ENCODE assay signal across 8 cellular contexts in genomic region chr10:131901181-131901829, GRCh38. TPM values are rescaled to one million over a fixed set of nuclear protein-coding genes. Genes with fewer than 3 reads are reported as not detected.
DNase-seq lines count a peak whose midpoint lies in the region; ATAC-seq, FAIRE-seq and TF ChIP-seq lines count a peak whose summit lies in the region.

No MANE protein-coding gene starts in this region.

- H3K9ac ChIP-seq in HUES48 (ENCODE audit: low read depth, low read length) (peak overlapping the region; percentile 69), endothelial cell of umbilical vein (replicated peaks; ENCODE audit: extremely low read depth, insufficient read depth, low read length) (peak overlapping the region; percentile 84)

- H3K4me1 Mint-ChIP-seq in activated CD4-positive, alpha-beta T cell treated with anti-CD3 and anti-CD28 coated beads, Interleukin-2, amount 10 ng/mL, durations not matched to agents 7 days and 5 days = peaks cover 62% of the 10 kb centered on the region

- no peaks in the 10 kb centered on the region for H3K9me2 ChIP-seq in DOHH2 (replicated peaks; ENCODE audit: control insufficient read depth, low read length)

- H3K4me3 Mint-ChIP-seq in activated CD4-positive, alpha-beta T cell treated with anti-CD3 and anti-CD28 coated beads, Interleukin-2, amount 10 ng/mL, durations not matched to agents 7 days and 5 days = peak overlapping the region; percentile 91

- H4K20me1 ChIP-seq in DOHH2 (ENCODE audit: control insufficient read depth, insufficient read depth, low read depth, low read length) = peaks cover 27% of the 10 kb centered on the region
- peaks cover 2% of the 10 kb centered on the region for H4K20me1 ChIP-seq in endothelial cell of umbilical vein (replicated peaks; ENCODE audit: control insufficient read depth, extremely low read depth, insufficient read depth, low read length)

- H3K79me2 ChIP-seq in DOHH2 (ENCODE audit: control insufficient read depth, low read length) = peaks cover 53% of the 10 kb centered on the region
- peaks cover 50% of the 10 kb centered on the region for H3K79me2 ChIP-seq in endothelial cell of umbilical vein (ENCODE audit: control insufficient read depth, insufficient read depth, low read length)

- 0% methylated on average over 6 to 8 of the region's 83 CpGs for WGBS in thyroid gland, 2 donors

- peak; percentile 54 for DNase-seq in activated CD4-positive, alpha-beta T cell treated with anti-CD3 and anti-CD28 coated beads, Interleukin-2, amount 10 ng/mL, durations not matched to agents 7 days and 5 days
- DNase-seq in endothelial cell of umbilical vein (ENCODE audit: low read depth, low spot score) (peak; percentile 43), thyroid gland (peak; percentile 66 to 70), DMS153 treated with DMSO at 0.1 percent for 48 hours (lab: John Stamatoyannopoulos, UW; ENCODE audit: unreplicated experiment) (no peak)

- H3K4me2 ChIP-seq in DOHH2 (ENCODE audit: low read length) (peak overlapping the region; percentile 82), endothelial cell of umbilical vein (ENCODE audit: insufficient read depth, low read length) (peak overlapping the region; percentile 99)

- BruUV-seq in endothelial cell of umbilical vein (replicated peaks; lab: Mats Ljungman, UMichigan) = no TSS peak

- TF ChIP-seq CTCF in DOHH2 (IDR thresholded peaks at IDR 0.05; ENCODE audit: low read depth, low read length, poor library complexity, severe bottlenecking) (no peak), endothelial cell of umbilical vein (IDR thresholded peaks at IDR 0.05; ENCODE audit: extremely low read depth in 1 of 2, insufficient read depth in 1 of 2, low read depth in 1 of 2, low read length in 2 of 2) (no peak), thyroid gland (IDR thresholded peaks at IDR 0.05) (no peak)

- peak overlapping the region; percentile 48 for H2AFZ ChIP-seq in endothelial cell of umbilical vein (ENCODE audit: low read depth, low read length)

- peak; percentile 22 for ATAC-seq in GM21447 (IDR thresholded peaks at IDR 0.05; ENCODE audit: unreplicated experiment)

- CTCF ChIA-PET in activated CD4-positive, alpha-beta T cell treated with anti-CD3 and anti-CD28 coated beads, Interleukin-2, amount 10 ng/mL, durations not matched to agents 7 days and 5 days (lab: Charles Lee) = interaction anchor here (1.1 to 2.5 kb wide), 2 partner anchors 16 to 121 kb away, joined by 3 to 8 read pairs; no protein-coding TSS in a partner anchor
- CTCF ChIA-PET in endothelial cell of umbilical vein (lab: Charles Lee) = interaction anchor here (1.0 to 6.9 kb wide), 6 partner anchors 15 to 122 kb away, joined by 3 to 64 read pairs (median 11); no protein-coding TSS in a partner anchor

- H3K27me3 ChIP-seq in DOHH2 (ENCODE audit: control insufficient read depth, low read length) (peaks cover 17% of the 10 kb centered on the region), HUES48 (ENCODE audit: control insufficient read depth, insufficient read depth, low read length) (no peaks in the 10 kb centered on the region), endothelial cell of umbilical vein (ENCODE audit: control insufficient read depth in 2 of 2, insufficient read depth in 2 of 2, low read length in 2 of 2) (peaks cover 12 to 18% of the 10 kb centered on the region in 2 experiments), mononuclear cell (ENCODE audit: insufficient read depth, low read length) (no peaks in the 10 kb centered on the region), thyroid gland (no peaks in the 10 kb centered on the region)

- peaks cover 30% of the 10 kb centered on the region for H3K36me3 ChIP-seq in DOHH2 (ENCODE audit: control insufficient read depth, low read length)
- H3K36me3 ChIP-seq in HUES48 (ENCODE audit: control insufficient read depth, insufficient read depth, low read length) = peaks cover 10% of the 10 kb centered on the region
- H3K36me3 ChIP-seq in endothelial cell of umbilical vein (ENCODE audit: control insufficient read depth in 2 of 2, extremely low read depth in 1 of 2, insufficient read depth in 2 of 2, low read length in 2 of 2) = peaks cover 0 to 6% of the 10 kb centered on the region in 2 experiments
- no peaks in the 10 kb centered on the region for H3K36me3 ChIP-seq in thyroid gland

- peaks cover 16% of the 10 kb centered on the region for H3K27me3 Mint-ChIP-seq in activated CD4-positive, alpha-beta T cell treated with anti-CD3 and anti-CD28 coated beads, Interleukin-2, amount 10 ng/mL, durations not matched to agents 7 days and 5 days

- dilution Hi-C loops in endothelial cell of umbilical vein (cut with MboI; ENCODE audit: extremely low pct_ligation_motif_present, low sequenced_read_pairs) = no loop called here

- H3K27ac ChIP-seq in DOHH2 (ENCODE audit: low read depth, low read length) (peak overlapping the region; percentile 9; the same call in 1 of the 2 replicates), HUES48 (ENCODE audit: low read depth, low read length) (peak overlapping the region; percentile 87), endothelial cell of umbilical vein (ENCODE audit: insufficient read depth, low read depth, low read length) (peak overlapping the region; percentile 72), thyroid gland (peak overlapping the region; percentile 91 to 97 (median 94))

- H3K36me3 Mint-ChIP-seq in activated CD4-positive, alpha-beta T cell treated with anti-CD3 and anti-CD28 coated beads, Interleukin-2, amount 10 ng/mL, durations not matched to agents 7 days and 5 days (ENCODE audit: low read depth) = peaks cover 26% of the 10 kb centered on the region

- no peaks in the 10 kb centered on the region for H3K9me3 Mint-ChIP-seq in activated CD4-positive, alpha-beta T cell treated with anti-CD3 and anti-CD28 coated beads, Interleukin-2, amount 10 ng/mL, durations not matched to agents 7 days and 5 days

- no peaks in the 10 kb centered on the region for H3K9me1 ChIP-seq in endothelial cell of umbilical vein (replicated peaks; ENCODE audit: control insufficient read depth, extremely low read depth, insufficient read depth, low read length)

- H3K9me3 ChIP-seq in DOHH2 (ENCODE audit: control insufficient read depth, insufficient read depth, low read length) = no peaks in the 10 kb centered on the region
- H3K9me3 ChIP-seq in HUES48 (ENCODE audit: control insufficient read depth, insufficient read depth, low read length) = no peaks in the 10 kb centered on the region
- no peaks in the 10 kb centered on the region for H3K9me3 ChIP-seq in endothelial cell of umbilical vein (replicated peaks; ENCODE audit: control insufficient read depth, insufficient read depth, low read length)
- no peaks in the 10 kb centered on the region for H3K9me3 ChIP-seq in mononuclear cell (ENCODE audit: low read depth, low read length)
- no peaks in the 10 kb centered on the region for H3K9me3 ChIP-seq in thyroid gland

- FAIRE-seq in endothelial cell of umbilical vein (lab: Jason Lieb, UNC) = no peak

- POLR2A ChIA-PET in activated CD4-positive, alpha-beta T cell treated with anti-CD3 and anti-CD28 coated beads, Interleukin-2, amount 10 ng/mL, durations not matched to agents 7 days and 5 days (lab: Charles Lee) = no interaction called here
- POLR2A ChIA-PET in endothelial cell of umbilical vein (lab: Charles Lee) = interaction anchor here (1.0 to 2.1 kb wide), 2 partner anchors 46 to 81 kb away, joined by 3 to 6 read pairs; partner anchors contain the start of gene BNIP3

- H3K4me1 ChIP-seq in DOHH2 (ENCODE audit: control insufficient read depth, low read length) = peaks cover 35% of the 10 kb centered on the region
- peaks cover 19% of the 10 kb centered on the region for H3K4me1 ChIP-seq in HUES48 (ENCODE audit: control insufficient read depth, insufficient read depth, low read length)
- peaks cover 23% of the 10 kb centered on the region for H3K4me1 ChIP-seq in endothelial cell of umbilical vein (ENCODE audit: control insufficient read depth, extremely low read depth, insufficient read depth, low read length)
- H3K4me1 ChIP-seq in mononuclear cell (ENCODE audit: insufficient read depth, low read length) = peaks cover 63% of the 10 kb centered on the region
- peaks cover 42 to 44% of the 10 kb centered on the region in 2 donors for H3K4me1 ChIP-seq in thyroid gland

- peak overlapping the region; percentile 80 for H3K4me3 ChIP-seq in DOHH2 (ENCODE audit: low read length)
- H3K4me3 ChIP-seq in HUES48 (ENCODE audit: low read depth, low read length) = peak overlapping the region; percentile 78
- peak overlapping the region; percentile 87 to 95 (median 93) for H3K4me3 ChIP-seq in endothelial cell of umbilical vein (replicated peaks in 1 of 3; ENCODE audit: insufficient read depth in 1 of 3, low read depth in 1 of 3, low read length in 3 of 3)
- peak overlapping the region; percentile 65 for H3K4me3 ChIP-seq in mononuclear cell (ENCODE audit: low read length)
- peak overlapping the region; percentile 61 to 96 (median 63) for H3K4me3 ChIP-seq in thyroid gland (replicated peaks in 1 of 3)

- intact Hi-C loops in endothelial cell of umbilical vein (cut with micrococcal nuclease) (no loop called here), thyroid gland (cut with DNase I) (no loop called here)

- H3K27ac Mint-ChIP-seq in activated CD4-positive, alpha-beta T cell treated with anti-CD3 and anti-CD28 coated beads, Interleukin-2, amount 10 ng/mL, durations not matched to agents 7 days and 5 days = peak overlapping the region; percentile 94

- TF ChIP-seq POLR2A in endothelial cell of umbilical vein (IDR thresholded peaks at IDR 0.05; ENCODE audit: low read depth, low read length) (peak; percentile 18), thyroid gland (IDR thresholded peaks at IDR 0.05) (peak in 1 of 2 donors; percentile 26)

- no peaks in the 10 kb centered on the region for H3F3A ChIP-seq in DOHH2 (ENCODE audit: control insufficient read depth, insufficient read depth)

TF ChIP-seq in endothelial cell of umbilical vein, 7 proteins besides CTCF, POLR2A, EP300 and RAD21:
- TF ChIP-seq GATA2 (IDR thresholded peaks at IDR 0.05; ENCODE audit: insufficient read depth, insufficient read length, low read depth, low read length) (no peak), POLR2AphosphoS5 (IDR thresholded peaks at IDR 0.05; ENCODE audit: insufficient read depth, low read depth, low read length) (peak; percentile 24)

RNA-seq across cellular contexts. Expression of gene PPP2R2D, which starts 0.5 kb away (rescaled TPM):
- 10 to 100 TPM; 38.5 to 43.1 TPM for total RNA-seq in activated CD4-positive, alpha-beta T cell treated with anti-CD3 and anti-CD28 coated beads, Interleukin-2, amount 10 ng/mL, durations not matched to agents 7 days and 5 days
- total RNA-seq in endothelial cell of umbilical vein (33.9 and 36.3 TPM in 2 replicates), mononuclear cell (33.4 TPM), thyroid gland (10 to 100 TPM; 32.3 to 38.7 (median 33.9) TPM)
- polyA plus RNA-seq in endothelial cell of umbilical vein = 27.8 and 29.9 TPM in 2 replicates
- polyA plus RNA-seq in endothelial cell of umbilical vein (2011; cell fraction: cytosol; rRNA removed) = 36.2 and 42.3 TPM in 2 replicates
- 63.6 and 63.8 TPM in 2 replicates for polyA plus RNA-seq in endothelial cell of umbilical vein (2011; cell fraction: nucleus; rRNA removed)
- polyA plus RNA-seq in endothelial cell of umbilical vein (2012) = 36.3 and 38.9 TPM in 2 replicates
- 38.5 and 41.4 TPM in 2 replicates for polyA minus RNA-seq in endothelial cell of umbilical vein
- polyA minus RNA-seq in endothelial cell of umbilical vein (2011; cell fraction: cytosol; rRNA and poly(A)+ RNA removed) = 19.3 TPM
- polyA minus RNA-seq in endothelial cell of umbilical vein (2011; cell fraction: nucleus; rRNA and poly(A)+ RNA removed) = 32.3 and 34.4 TPM in 2 replicates

Comparison
In these comparisons a context has a peak if more than half of its experiments do, and no peak if none do; other contexts are left out.
1. H3K27ac ChIP-seq: peak in every context shown above with its lines; median percentile 94 in thyroid gland; 87 in HUES48; 72 in endothelial cell of umbilical vein; 9 in DOHH2.